30 cellular contexts compared by ENCODE assay signal in the genomic region with DNA sequence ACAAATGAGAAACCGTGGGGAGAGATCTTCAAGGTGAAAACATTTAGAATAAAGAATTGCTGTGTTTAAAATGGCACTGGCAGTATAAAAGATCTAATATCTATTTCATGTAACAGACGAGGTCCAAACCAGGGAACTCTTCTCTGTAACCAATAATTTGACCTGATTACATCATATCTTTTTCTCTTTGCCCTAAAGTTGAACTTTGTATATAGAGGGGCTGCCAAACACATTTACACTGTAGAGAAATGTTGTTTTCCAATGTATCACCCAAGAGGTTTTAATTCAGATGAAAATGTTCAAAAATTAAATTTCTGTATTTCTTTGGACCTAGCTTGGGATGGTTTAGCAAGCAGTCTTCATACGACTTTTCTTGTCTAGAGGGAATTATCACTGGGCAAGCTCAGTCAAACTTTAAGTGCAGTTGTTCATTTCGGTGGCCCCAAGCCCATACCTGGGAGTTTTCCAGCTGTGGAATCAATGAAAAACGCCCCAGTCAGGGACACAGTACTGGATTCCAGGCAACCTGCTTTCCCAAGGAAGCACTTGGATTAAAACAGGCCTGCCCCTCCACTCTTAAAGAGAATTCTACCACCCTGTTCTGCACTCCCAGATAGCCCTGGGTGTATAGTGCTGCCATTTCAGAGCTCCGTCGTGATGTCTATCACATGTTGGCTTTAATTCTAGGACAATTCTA.
"Had no signal": no experiment of that assay in that cellular context is flagged by ENCODE, and none has a peak within 500 bp of the region (broad histone marks: within the 10 kb centered on the region; RNA-seq: fewer than 3 reads in every experiment).

No MANE protein-coding gene starts in this region.

- H3K9ac ChIP-seq: neural progenitor cell had no signal

- H3K9me3 ChIP-seq: colonic mucosa, gastrocnemius medialis, prostate gland, right atrium auricular region, thyroid gland had no signal

- H3K27ac Mint-ChIP-seq: dendritic cell treated with granulocyte-macrophage colony-stimulating factor and Interleukin-4, amounts not matched to agents 40 ng/mL and 50 ng/mL, for 4 days; endodermal cell; memory B cell; naive thymus-derived CD4-positive, alpha-beta T cell; nephron; neural progenitor cell; stimulated activated naive CD8-positive, alpha-beta T cell treated with anti-CD3 and anti-CD28 coated beads, Interleukin-15, amount 100 ng/mL, for 72 hours; type B pancreatic cell had no signal

- H3K27me3 Mint-ChIP-seq: stimulated activated naive CD8-positive, alpha-beta T cell treated with anti-CD3 and anti-CD28 coated beads, Interleukin-15, amount 100 ng/mL, for 72 hours; type B pancreatic cell had no signal

- H3K27ac ChIP-seq: colonic mucosa, epithelial cell of prostate, gastrocnemius medialis, hepatocyte, left ventricle myocardium inferior, neural progenitor cell, prostate gland, right atrium auricular region, thyroid gland had no signal

- H2AFZ ChIP-seq: hepatocyte, neural progenitor cell had no signal

- H3K36me3 ChIP-seq: colonic mucosa, gastrocnemius medialis, left ventricle myocardium inferior, neural progenitor cell, prostate gland, right atrium auricular region, thyroid gland had no signal

- ATAC-seq: esophagus mucosa; gastrocnemius medialis; naive thymus-derived CD4-positive, alpha-beta T cell; stimulated activated naive CD8-positive, alpha-beta T cell treated with anti-CD3 and anti-CD28 coated beads, Interleukin-15, amount 100 ng/mL, for 72 hours had no signal

- DNase-seq: colonic mucosa; effector CD8-positive, alpha-beta T cell; endodermal cell; foreskin fibroblast; gastrocnemius medialis; head of caudate nucleus; kidney; left ventricle myocardium inferior; midbrain; naive thymus-derived CD4-positive, alpha-beta T cell; nucleus accumbens; small intestine; stimulated activated CD4-positive, alpha-beta T cell treated with anti-CD3 and anti-CD28 coated beads, Interleukin-15, amount 100 ng/mL, for 24 hours; stimulated activated CD4-positive, alpha-beta T cell treated with anti-CD3 and anti-CD28 coated beads, Interleukin-2, amount 100 ng/mL, for 48 hours; stimulated activated CD8-positive, alpha-beta memory T cell treated with anti-CD3 and anti-CD28 coated beads, Interleukin-4, amount 100 ng/mL, for 48 hours; stimulated activated naive CD4-positive, alpha-beta T cell; stimulated activated naive CD8-positive, alpha-beta T cell treated with anti-CD3 and anti-CD28 coated beads, Interleukin-15, amount 100 ng/mL, for 72 hours; thyroid gland had no signal

- H3K36me3 Mint-ChIP-seq: memory B cell, neural progenitor cell, type B pancreatic cell had no signal

- H3K4me1 ChIP-seq: colonic mucosa, gastrocnemius medialis, left ventricle myocardium inferior, neural progenitor cell, prostate gland, right atrium auricular region, thyroid gland had no signal

- H3K4me2 ChIP-seq: hepatocyte, neural progenitor cell had no signal

- H3K27me3 ChIP-seq: colonic mucosa, gastrocnemius medialis, hepatocyte, neural progenitor cell, right atrium auricular region, thyroid gland had no signal

- H3K4me1 Mint-ChIP-seq: central memory CD8-positive, alpha-beta T cell; endodermal cell; memory B cell; naive thymus-derived CD4-positive, alpha-beta T cell; nephron; neural progenitor cell; stimulated activated naive CD8-positive, alpha-beta T cell treated with anti-CD3 and anti-CD28 coated beads, Interleukin-15, amount 100 ng/mL, for 72 hours had no signal

- H3K9me3 Mint-ChIP-seq: endodermal cell; stimulated activated naive CD8-positive, alpha-beta T cell treated with anti-CD3 and anti-CD28 coated beads, Interleukin-15, amount 100 ng/mL, for 72 hours; type B pancreatic cell had no signal

- H3K4me3 ChIP-seq: colonic mucosa, gastrocnemius medialis, hepatocyte, left ventricle myocardium inferior, lung, neural progenitor cell, prostate gland, right atrium auricular region, thyroid gland had no signal

- H3K4me3 Mint-ChIP-seq: central memory CD8-positive, alpha-beta T cell; dendritic cell treated with granulocyte-macrophage colony-stimulating factor and Interleukin-4, amounts not matched to agents 40 ng/mL and 50 ng/mL, for 4 days; endodermal cell; memory B cell; naive thymus-derived CD4-positive, alpha-beta T cell; nephron; neural progenitor cell; stimulated activated naive CD8-positive, alpha-beta T cell treated with anti-CD3 and anti-CD28 coated beads, Interleukin-15, amount 100 ng/mL, for 72 hours; type B pancreatic cell had no signal
